8 cellular contexts compared by ENCODE assay signal in the genomic region with DNA sequence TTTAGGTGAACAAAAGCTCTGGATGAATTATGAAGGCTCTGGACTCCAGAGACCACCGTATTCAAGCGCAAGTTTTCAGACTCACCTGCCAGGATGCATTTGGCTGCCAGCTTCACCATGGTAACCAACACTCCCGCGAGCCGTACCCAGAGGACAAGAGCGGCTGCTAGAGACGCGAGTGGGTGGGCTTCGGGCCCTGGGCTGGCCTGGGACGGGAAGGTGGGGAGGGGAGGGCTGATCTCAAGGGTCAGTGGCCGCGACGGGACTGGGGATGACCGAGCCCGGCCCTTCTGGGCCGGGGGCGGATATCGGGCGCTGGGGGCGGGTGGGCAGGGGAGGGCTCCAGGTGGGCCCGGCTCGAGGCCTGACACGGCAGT. TPM values are rescaled to one million over a fixed set of nuclear protein-coding genes. Genes with fewer than 3 reads are reported as not detected.
DNase-seq lines count a peak whose midpoint lies in the region; ATAC-seq, FAIRE-seq and TF ChIP-seq lines count a peak whose summit lies in the region.

No MANE protein-coding gene starts in this region.

- H3K27ac Mint-ChIP-seq in T-cell = peak overlapping the region; percentile 83 to 92

- intact Hi-C loops in lower leg skin (cut with DNase I; ENCODE audit: low total_unique reads) = loop anchor here (10.0 kb wide), 1 partner anchor 231 kb away; no protein-coding TSS in a partner anchor

- H3K9me3 Mint-ChIP-seq in T-cell = no peaks in the 10 kb centered on the region

- H3K4me3 ChIP-seq in GM12865 (ENCODE audit: low read depth, low read length) (peak overlapping the region; percentile 78), lower leg skin (ENCODE audit: low read depth, poor library complexity, severe bottlenecking) (peak overlapping the region; percentile 53)

- DNase-seq in GM12865 (ENCODE audit: low read depth) (peak; percentile 43), T-cell (peak in 31 of 34 experiments; percentile 6 to 53 (median 36)), lower leg skin (ENCODE audit: low spot score in 2 of 2) (peak in 1 of 2 donors; percentile 89), GM12892 (ENCODE audit: insufficient read length) (no peak), HuH-7.5 (ENCODE audit: low spot score) (no peak)
- peak; percentile 47 for DNase-seq in central memory CD4-positive, alpha-beta T cell
- peak in 2 of 3 experiments; percentile 2 to 10 for DNase-seq in stimulated activated CD4-positive, alpha-beta T cell treated with anti-CD3 and anti-CD28 coated beads, TNF-alpha, amount 100 ng/mL, for 4 hours (ENCODE audit: low read depth in 3 of 3)

- CTCF ChIA-PET in T-cell (lab: Charles Lee) = interaction anchor here in 1 of 2 donors (0.5 to 1.8 kb wide), 16 partner anchors 11 to 541 kb away, joined by 3 to 24 read pairs (median 5); partner anchors contain the start of genes APOL2 and IL2RB

- POLR2A ChIA-PET in T-cell (lab: Charles Lee) = interaction anchor here in 1 of 2 donors (0.6 to 1.4 kb wide), 3 partner anchors 246 to 1708 kb away, joined by 3 to 4 read pairs (median 3); partner anchors contain the start of gene EIF3D

- peaks cover 26 to 32% (median 27%) of the 10 kb centered on the region in 3 donors for H3K4me1 Mint-ChIP-seq in T-cell

- TF ChIP-seq POLR2A in lower leg skin (IDR thresholded peaks at IDR 0.05) (no peak), GM12892 (IDR thresholded peaks at IDR 0.05; ENCODE audit: low read depth, low read length) (no peak)

- H3K36me3 Mint-ChIP-seq in T-cell = peaks cover 10% of the 10 kb centered on the region

- FAIRE-seq in GM12892 (lab: Jason Lieb, UNC) = no peak

- 0 to 2% methylated on average over 2 to 21 of the region's 23 CpGs for WGBS in lower leg skin, 2 donors

- peak overlapping the region; percentile 87 to 92 (median 90) for H3K4me3 Mint-ChIP-seq in T-cell

- TF ChIP-seq CTCF in GM12865 (IDR thresholded peaks at IDR 0.05; ENCODE audit: insufficient read depth, low read depth, low read length, missing control alignments) = no peak
- no peak for TF ChIP-seq CTCF in lower leg skin (IDR thresholded peaks at IDR 0.05)

- no peaks in the 10 kb centered on the region for H3K27me3 Mint-ChIP-seq in T-cell

- ATAC-seq in HG03064 (IDR thresholded peaks at IDR 0.05; ENCODE audit: low read depth, unreplicated experiment) = peak; percentile 8
- peak in 3 of 4 experiments; percentile 1 to 10 (median 5) for ATAC-seq in T-cell (replicated peaks in 1 of 4)

RNA-seq across cellular contexts. Expression of gene IFT27, which starts 0.3 kb away (rescaled TPM):
- total RNA-seq in T-cell = 10 to 100 TPM; 19.1 to 34.5 (median 32.0) TPM
- 1 to 10 TPM; 4.3 to 9.3 (median 8.7) TPM for total RNA-seq in lower leg skin
- 12.4 TPM for polyA plus RNA-seq in GM12892 (2012; ENCODE audit: missing spikeins)

RNA-seq across cellular contexts. Expression of gene PVALB, which starts 41.3 kb away (rescaled TPM):
- total RNA-seq in T-cell = not detected
- total RNA-seq in lower leg skin = not detected
- polyA plus RNA-seq in GM12892 (2012; ENCODE audit: missing spikeins) = not detected

Comparison
In these comparisons a context has a peak if more than half of its experiments do, and no peak if none do; other contexts are left out.
1. DNase-seq: peak in GM12865 (single experiment), T-cell (31 of 34), central memory CD4-positive, alpha-beta T cell (single experiment) and stimulated activated CD4-positive, alpha-beta T cell treated with anti-CD3 and anti-CD28 coated beads, TNF-alpha, amount 100 ng/mL, for 4 hours (2 of 3); none in GM12892 (single experiment) and HuH-7.5 (single experiment).